27 cellular contexts compared by ENCODE assay signal in genomic region chr12:92121826-92122225, GRCh38. TPM values are rescaled to one million over a fixed set of nuclear protein-coding genes. Genes with fewer than 3 reads are reported as not detected.
DNase-seq lines count a peak whose midpoint lies in the region; ATAC-seq, FAIRE-seq and TF ChIP-seq lines count a peak whose summit lies in the region.
"Had no signal": no experiment of that assay in that cellular context is flagged by ENCODE, and none has a peak within 500 bp of the region (broad histone marks: within the 10 kb centered on the region; RNA-seq: fewer than 3 reads in every experiment).

No MANE protein-coding gene starts in this region.

- no peak overlapping the region for H3K9ac ChIP-seq in GM12878 (ENCODE audit: control insufficient read depth, insufficient read depth, low read length)

- CTCF ChIA-PET in Calu3 (lab: Charles Lee) = interaction anchor here (0.5 kb wide), 1 partner anchor 917 kb away, joined by 6 read pairs; no protein-coding TSS in a partner anchor
- CTCF ChIA-PET in GM12878 (lab: Yijun Ruan, JAX) = interaction anchor here (0.6 to 1.3 kb wide), 2 partner anchors 26 to 91 kb away, joined by 3 to 5 read pairs; no protein-coding TSS in a partner anchor

- FAIRE-seq in GM12878 (lab: Jason Lieb, UNC) = no peak
- FAIRE-seq: bronchial epithelial cell had no signal

- TF ChIP-seq CTCF in Calu3 (IDR thresholded peaks at IDR 0.05; ENCODE audit: unreplicated experiment) (no peak), GM12878 (IDR thresholded peaks at IDR 0.05 in 2 of 3, conservative IDR thresholded peaks at IDR 0.05 in 1 of 3; ENCODE audit: control insufficient read depth in 2 of 3, extremely low read depth in 1 of 3, insufficient read depth in 1 of 3, low read depth in 3 of 3, low read length in 3 of 3) (no peak), neutrophil (IDR thresholded peaks at IDR 0.05) (no peak), WERI-Rb-1 (IDR thresholded peaks at IDR 0.05; ENCODE audit: low read depth, low read length) (no peak)

- DNase-seq in NCI-H2029 treated with DMSO at 0.1 percent for 48 hours (lab: John Stamatoyannopoulos, UW) (peak; percentile 33), NCI-H2029 (lab: John Stamatoyannopoulos, UW) (no peak), Calu3 (peak; percentile 38), GM12878 (ENCODE audit: low read depth, low spot score) (no peak), WERI-Rb-1 (no peak), amniotic stem cell (lab: John Stamatoyannopoulos, UW) (no peak)
- DNase-seq: activated CD4-positive, alpha-beta T cell treated with anti-CD3 and anti-CD28 coated beads for 36 hours; activated naive CD4-positive, alpha-beta T cell treated with anti-CD3 and anti-CD28 coated beads, Interleukin-2, amount 10 ng/mL, durations not matched to agents 7 days and 5 days; activated T-cell treated with anti-CD3 and anti-CD28 coated beads, Interleukin-2, amount 50 U/mL, for 72 hours; CD8-positive, alpha-beta T cell; DMS153; effector memory CD4-positive, alpha-beta T cell; erythroblast; islet precursor cell; Karpas-422; NCI-H524 treated with DMSO at 0.1 percent for 48 hours; NK-92 treated with Interleukin-12 subunit alpha and Interleukin-12 subunit beta, amount 100 ng/mL, for 24 hours; PC-3; right lobe of liver; stimulated activated CD4-positive, alpha-beta T cell treated with anti-CD3 and anti-CD28 coated beads, Interleukin-4, amount 100 ng/mL, for 24 hours had no signal

- SMC1A ChIA-PET in GM12878 (lab: Charles Lee; ENCODE audit: uncharacterized antibody, unreplicated experiment) = interaction anchor here (1.2 to 1.7 kb wide), 4 partner anchors 33 to 82 kb away, joined by 3 to 8 read pairs (median 4); no protein-coding TSS in a partner anchor

- TF ChIP-seq RAD21 in GM12878 (IDR thresholded peaks at IDR 0.05; ENCODE audit: insufficient read depth, low read depth, low read length) = no peak

- H3K4me1 Mint-ChIP-seq in Calu3 (ENCODE audit: low read depth, unreplicated experiment) = peaks cover 62% of the 10 kb centered on the region

- H3K4me2 ChIP-seq in GM12878 (ENCODE audit: control insufficient read depth, insufficient read depth) = no peak overlapping the region

- no peaks in the 10 kb centered on the region; a peak in 2 of 4 replicates for H3K36me3 ChIP-seq in GM12878 (ENCODE audit: control insufficient read depth in 2 of 2, insufficient read depth in 2 of 2, low read length in 1 of 2)
- no peaks in the 10 kb centered on the region for H3K36me3 ChIP-seq in neutrophil
- H3K36me3 ChIP-seq in WERI-Rb-1 = no peaks in the 10 kb centered on the region
- H3K36me3 ChIP-seq: right lobe of liver, thoracic aorta had no signal

- H3K27ac ChIP-seq in GM12878 (ENCODE audit: control insufficient read depth, insufficient read depth) (no peak overlapping the region), neutrophil (peak overlapping the region; percentile 60), WERI-Rb-1 (no peak overlapping the region)
- H3K27ac ChIP-seq: right lobe of liver, thoracic aorta had no signal

- POLR2A ChIA-PET in GM12878 (lab: Charles Lee) = interaction anchor here (0.5 to 2.3 kb wide), 3 partner anchors 16 to 72 kb away, joined by 3 to 9 read pairs (median 5); no protein-coding TSS in a partner anchor

- no peaks in the 10 kb centered on the region for H3K27me3 ChIP-seq in GM12878 (replicated peaks in 1 of 2; ENCODE audit: control insufficient read depth in 2 of 2, insufficient read depth in 2 of 2, low read length in 1 of 2)
- no peaks in the 10 kb centered on the region for H3K27me3 ChIP-seq in neutrophil
- H3K27me3 ChIP-seq in WERI-Rb-1 (ENCODE audit: insufficient read depth, low read depth, severe bottlenecking) = no peaks in the 10 kb centered on the region
- H3K27me3 ChIP-seq: right lobe of liver had no signal

- no peak overlapping the region for H2AFZ ChIP-seq in GM12878 (ENCODE audit: control insufficient read depth, low read depth, low read length)

- RAD21 ChIA-PET in GM12878 (lab: Charles Lee; ENCODE audit: unreplicated experiment) = interaction anchor here (0.8 to 1.7 kb wide), 2 partner anchors 10 to 15 kb away, joined by 3 to 5 read pairs; no protein-coding TSS in a partner anchor

- TF ChIP-seq EP300 in GM12878 (IDR thresholded peaks at IDR 0.05; ENCODE audit: borderline replicate concordance in 1 of 2, control insufficient read depth in 1 of 2, low read depth in 2 of 2, low read length in 2 of 2) = no peak

- no peak for TF ChIP-seq POLR2A in GM12878 (IDR thresholded peaks at IDR 0.05; ENCODE audit: low read depth, low read length)

- no peaks in the 10 kb centered on the region for H3K9me3 Mint-ChIP-seq in Calu3 (ENCODE audit: low read depth, unreplicated experiment)

- H4K20me1 ChIP-seq in GM12878 (ENCODE audit: control insufficient read depth, insufficient read depth) = no peaks in the 10 kb centered on the region

- peaks cover 52% of the 10 kb centered on the region for H3K79me2 ChIP-seq in GM12878 (ENCODE audit: control insufficient read depth, insufficient read depth, low read length)

- 0 out of 3 replicates have a peak, but pooled peaks have one; percentile 7 for ATAC-seq in GM12878
- no peak for ATAC-seq in HG03039 (IDR thresholded peaks at IDR 0.05; ENCODE audit: unreplicated experiment)
- ATAC-seq: activated CD4-positive, alpha-beta T cell treated with anti-CD3 and anti-CD28 coated beads for 36 hours; activated T-cell treated with anti-CD3 and anti-CD28 coated beads, Interleukin-2, amount 50 U/mL, for 72 hours; CD8-positive, alpha-beta T cell; PC-3; right lobe of liver; Right ventricle myocardium inferior; stimulated activated memory B cell treated with anti-CD40 and anti-IgM and Interleukin-4, amounts not matched to agents 10 μg/mL and 1 μg/mL and 100 μg/mL, for 72 hours had no signal

- in situ Hi-C loops in GM12878 (cut with MboI) = no loop called here

- no peaks in the 10 kb centered on the region for H3K27me3 Mint-ChIP-seq in Calu3 (ENCODE audit: unreplicated experiment)
- H3K27me3 Mint-ChIP-seq: activated CD4-positive, alpha-beta T cell treated with anti-CD3 and anti-CD28 coated beads for 36 hours; activated naive CD4-positive, alpha-beta T cell treated with anti-CD3 and anti-CD28 coated beads, Interleukin-2, amount 10 ng/mL, durations not matched to agents 7 days and 5 days; stimulated activated memory B cell treated with anti-CD40 and anti-IgM and Interleukin-4, amounts not matched to agents 10 μg/mL and 1 μg/mL and 100 μg/mL, for 72 hours had no signal

- intact Hi-C loops in Calu3 (cut with micrococcal nuclease; ENCODE audit: unreplicated experiment) (no loop called here), GM12878 (cut with micrococcal nuclease; ENCODE audit: unreplicated experiment) (no loop called here)

- BruUV-seq in Calu3 (replicated peaks; lab: Mats Ljungman, UMichigan) (no TSS peak), GM12878 (replicated peaks; lab: Mats Ljungman, UMichigan) (no TSS peak)

- peak overlapping the region; percentile 75 for H3K27ac Mint-ChIP-seq in Calu3 (ENCODE audit: unreplicated experiment)
- H3K27ac Mint-ChIP-seq: activated CD4-positive, alpha-beta T cell treated with anti-CD3 and anti-CD28 coated beads for 36 hours; activated naive CD4-positive, alpha-beta T cell treated with anti-CD3 and anti-CD28 coated beads, Interleukin-2, amount 10 ng/mL, durations not matched to agents 7 days and 5 days; stimulated activated memory B cell treated with anti-CD40 and anti-IgM and Interleukin-4, amounts not matched to agents 10 μg/mL and 1 μg/mL and 100 μg/mL, for 72 hours had no signal

- H3K4me1 ChIP-seq in GM12878 (ENCODE audit: control insufficient read depth, insufficient read depth, low read length) (peaks cover 11% of the 10 kb centered on the region), neutrophil (ENCODE audit: control insufficient read depth in 1 of 2, insufficient read depth in 1 of 2, low read depth in 1 of 2, low read length in 1 of 2) (peaks cover 56 to 63% of the 10 kb centered on the region in 2 experiments)

- peaks cover 23% of the 10 kb centered on the region for H3K36me3 Mint-ChIP-seq in Calu3 (ENCODE audit: insufficient read depth, unreplicated experiment)

- H3K4me3 ChIP-seq in GM12878 = no peak overlapping the region
- H3K4me3 ChIP-seq in neutrophil (ENCODE audit: low read depth in 1 of 2, low read length in 1 of 2) = no peak overlapping the region
- no peak overlapping the region for H3K4me3 ChIP-seq in WERI-Rb-1 (ENCODE audit: low read depth, low read length)
- H3K4me3 ChIP-seq: right lobe of liver, thoracic aorta had no signal

- no peak overlapping the region for H3K4me3 Mint-ChIP-seq in Calu3 (ENCODE audit: low read depth, unreplicated experiment)
- H3K4me3 Mint-ChIP-seq: activated CD4-positive, alpha-beta T cell treated with anti-CD3 and anti-CD28 coated beads for 36 hours; activated naive CD4-positive, alpha-beta T cell treated with anti-CD3 and anti-CD28 coated beads, Interleukin-2, amount 10 ng/mL, durations not matched to agents 7 days and 5 days; activated T-cell treated with anti-CD3 and anti-CD28 coated beads, Interleukin-2, amount 50 U/mL, for 72 hours; CD8-positive, alpha-beta T cell; stimulated activated memory B cell treated with anti-CD40 and anti-IgM and Interleukin-4, amounts not matched to agents 10 μg/mL and 1 μg/mL and 100 μg/mL, for 72 hours; T-helper 2 cell treated with Interferon-gamma antibody and Interleukin-4, amounts not matched to agents 5 μg/mL and 100 μg/mL, for 36 hours had no signal

- H3K9me3 ChIP-seq in GM12878 (replicated peaks; ENCODE audit: control insufficient read depth, insufficient read depth, low read length) (peaks cover 2% of the 10 kb centered on the region; the same call in 2 of the 3 replicates), neutrophil (no peaks in the 10 kb centered on the region), WERI-Rb-1 (ENCODE audit: severe bottlenecking) (no peaks in the 10 kb centered on the region)
- H3K9me3 ChIP-seq: right lobe of liver had no signal

TF ChIP-seq in GM12878, 131 proteins besides CTCF, POLR2A, EP300 and RAD21:
- TF ChIP-seq CREM (IDR thresholded peaks at IDR 0.05; ENCODE audit: low read depth) = no peak

RNA-seq across cellular contexts. Expression of gene BTG1, which starts 23.8 kb away (rescaled TPM):
- total RNA-seq in Calu3 (2022) (123 and 131 TPM in 2 replicates), GM12878 (2014; rRNA removed) (27.3 and 27.8 TPM in 2 replicates), GM12878 (2014; rRNA removed; fragmentation: Illumina TruSeq; extraction: Trizol) (34.0 and 35.3 TPM in 2 replicates), GM12878 (2021) (186 and 194 TPM in 2 replicates)
- total RNA-seq in GM12878 (2013; cell fraction: nucleolus; rRNA removed) = 121 and 128 TPM in 2 replicates
- 72.3 TPM for polyA plus RNA-seq in GM12878 (2011; ENCODE audit: low read depth)
- polyA plus RNA-seq in GM12878 (2011; rRNA removed) (100 and 164 TPM in 2 replicates), GM12878 (2014; fragmentation: Illumina TruSeq; extraction: Trizol) (46.4 and 59.9 TPM in 2 replicates), GM12878 (2014; fragmentation: Nextera tagmentation; extraction: Ambion mirVana) (10 to 100 TPM; 23.7 to 61.5 TPM), GM12878 (2014; rRNA removed) (51.3 and 60.2 TPM in 2 replicates), GM12878 (2016; fragmentation: Nextera tagmentation; extraction: Ambion mirVana) (100 to 1,000 TPM in 1 of 2 experiments, 10 to 100 TPM in 1; 97.0 to 147 TPM)
- 153 and 176 TPM in 2 replicates for polyA plus RNA-seq in GM12878 (2011; cell fraction: cytosol; rRNA removed)
- polyA plus RNA-seq in GM12878 (2011; cell fraction: nucleus; rRNA removed) = 119 and 192 TPM in 2 replicates
- polyA plus RNA-seq in GM12878 (2012) = 131 and 205 TPM in 2 replicates
- polyA minus RNA-seq in GM12878 (2011; rRNA and poly(A)+ RNA removed) = 209 and 266 TPM in 2 replicates
- 81.5 and 90.4 TPM in 2 replicates for polyA minus RNA-seq in GM12878 (2011; cell fraction: cytosol; rRNA and poly(A)+ RNA removed)
- polyA minus RNA-seq in GM12878 (2011; cell fraction: nucleus; rRNA and poly(A)+ RNA removed) = 130 and 142 TPM in 2 replicates

Comparison
In these comparisons a context has a peak if more than half of its experiments do, and no peak if none do; other contexts are left out.
1. DNase-seq: peak in NCI-H2029 treated with DMSO at 0.1 percent for 48 hours (single experiment) and Calu3 (single experiment); none in NCI-H2029 (single experiment), GM12878 (single experiment), WERI-Rb-1 (single experiment) and amniotic stem cell (single experiment).